8 cellular contexts compared by ENCODE assay signal in the genomic region with DNA sequence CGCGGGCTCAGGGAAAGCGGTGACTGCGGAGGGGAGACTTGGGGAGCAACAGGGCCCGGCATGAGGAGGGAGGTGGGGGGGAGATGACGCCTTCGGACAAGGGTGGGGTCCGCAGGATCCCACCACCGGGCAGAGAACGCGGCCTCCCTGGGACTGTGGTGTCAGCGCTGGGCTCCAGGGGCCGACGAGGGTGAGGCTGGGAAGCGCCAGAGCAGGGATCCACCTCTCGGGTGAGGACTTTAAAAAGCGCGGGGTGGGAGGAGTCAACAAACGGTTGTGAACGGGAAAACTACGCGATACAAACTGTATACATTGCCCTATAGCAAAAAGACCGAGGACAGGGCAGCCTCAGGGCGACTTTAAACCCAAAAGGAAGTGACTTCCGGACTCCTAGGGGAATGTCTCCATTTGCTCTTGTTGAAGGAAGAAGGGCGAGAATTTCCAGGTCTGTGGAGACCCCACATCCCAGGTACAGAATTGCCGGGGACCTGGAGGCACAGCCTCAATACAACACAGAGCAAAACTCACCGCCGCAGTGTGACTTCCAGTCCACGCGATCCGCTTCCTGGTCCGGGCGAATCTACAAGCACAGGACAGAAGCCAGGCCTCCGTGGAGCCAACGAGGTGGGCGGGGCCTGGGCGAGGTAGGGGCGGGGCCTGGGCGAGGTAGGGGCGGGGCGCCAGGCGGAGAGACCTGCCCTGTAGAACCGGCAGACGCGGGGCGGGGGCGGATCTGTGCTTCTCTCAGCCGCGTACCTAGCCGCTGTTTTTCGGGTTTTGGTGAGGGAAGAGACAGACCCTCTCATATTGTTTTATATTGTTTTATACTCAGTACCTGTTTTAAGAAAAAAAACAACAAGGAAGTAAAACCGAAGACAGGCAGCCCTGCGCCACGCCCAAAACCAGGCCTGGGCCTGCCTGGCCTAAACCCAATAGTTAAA. TPM values are rescaled to one million over a fixed set of nuclear protein-coding genes. Genes with fewer than 3 reads are reported as not detected.
A peak's percentile ranks its signal among the peaks of the same experiment; 100 is the strongest.
DNase-seq lines count a peak whose midpoint lies in the region; ATAC-seq and TF ChIP-seq lines count a peak whose summit lies in the region.

ZNF888 (minus strand) TSS at position 588 of the 941 bp plus-strand sequence. CDS start 5,555 bp downstream, outside the sequence.

- H3K36me3 Mint-ChIP-seq in activated naive CD8-positive, alpha-beta T cell: peaks cover 9% of the 10 kb centered on the region
- H3K36me3 Mint-ChIP-seq in glutamatergic neuron (ENCODE audit: unreplicated experiment): peaks cover 5% of the 10 kb centered on the region

- no peak for TF ChIP-seq RAD21 in SK-N-SH (IDR thresholded peaks at IDR 0.05; ENCODE audit: low read length)

- H3K27ac Mint-ChIP-seq in activated naive CD8-positive, alpha-beta T cell: peak within 1 kb of the TSS; percentile 83
- H3K27ac Mint-ChIP-seq in glutamatergic neuron (ENCODE audit: unreplicated experiment): peak within 1 kb of the TSS; percentile 59

- ATAC-seq in GM21786 (IDR thresholded peaks at IDR 0.05; ENCODE audit: unreplicated experiment) (peak; percentile 92), thoracic aorta (ENCODE audit: insufficient number of reproducible peaks, low FRiP score, low read depth) (peak; percentile 93)

- H2AFZ ChIP-seq in SK-N-SH (ENCODE audit: low read depth): peak within 1 kb of the TSS; percentile 95

- H4K20me1 ChIP-seq in SK-N-SH (ENCODE audit: insufficient read depth): no peaks in the 10 kb centered on the region

- no peaks in the 10 kb centered on the region for H3K9me3 ChIP-seq in SK-N-SH
- H3K9me3 ChIP-seq in ovary: no peaks in the 10 kb centered on the region
- no peaks in the 10 kb centered on the region for H3K9me3 ChIP-seq in thoracic aorta

- H3K4me1 ChIP-seq in SK-N-SH (ENCODE audit: control insufficient read depth in 1 of 2, insufficient read depth in 2 of 2, low read depth in 1 of 2, low read length in 1 of 2): no peaks in the 10 kb centered on the region; a peak in 1 of 4 replicates
- peaks cover 2% of the 10 kb centered on the region for H3K4me1 ChIP-seq in ovary (ENCODE audit: insufficient read depth)
- peaks cover 0 to 15% of the 10 kb centered on the region in 2 donors for H3K4me1 ChIP-seq in thoracic aorta (ENCODE audit: control insufficient read depth in 1 of 2, low read depth in 2 of 2)

- peaks cover 25% of the 10 kb centered on the region for H3K4me1 Mint-ChIP-seq in activated naive CD8-positive, alpha-beta T cell (ENCODE audit: low read depth)
- peaks cover 7% of the 10 kb centered on the region for H3K4me1 Mint-ChIP-seq in glutamatergic neuron (ENCODE audit: low read depth, unreplicated experiment)

- DNase-seq in DMS53 treated with DMSO at 0.1 percent for 48 hours (lab: John Stamatoyannopoulos, UW; ENCODE audit: unreplicated experiment) (peak; percentile 73), Kasumi-1 (lab: John Stamatoyannopoulos, UW) (peak; percentile 48 to 54), SK-N-SH (peak; percentile 91), glutamatergic neuron (peak; percentile 89), ovary (peak; percentile 87 to 93 (median 90)), thoracic aorta (ENCODE audit: low spot score) (peak; percentile 71)

- peak within 1 kb of the TSS; percentile 81 to 85 for H3K27ac ChIP-seq in SK-N-SH (ENCODE audit: low read depth in 2 of 2, low read length in 1 of 2)
- peak within 1 kb of the TSS in 1 of 2 donors; percentile 63 for H3K27ac ChIP-seq in ovary
- H3K27ac ChIP-seq in thoracic aorta: peak within 1 kb of the TSS; percentile 87 to 89

- CTCF ChIA-PET in SK-N-SH (lab: Yijun Ruan, JAX): no interaction called here

- H3K9ac ChIP-seq in SK-N-SH: peak within 1 kb of the TSS; percentile 87

- peak within 1 kb of the TSS; percentile 92 for H3K4me3 Mint-ChIP-seq in activated naive CD8-positive, alpha-beta T cell
- H3K4me3 Mint-ChIP-seq in glutamatergic neuron (ENCODE audit: unreplicated experiment): peak within 1 kb of the TSS; percentile 92

- no peaks in the 10 kb centered on the region for H3K9me2 ChIP-seq in SK-N-SH

- no peak for TF ChIP-seq CTCF in SK-N-SH (IDR thresholded peaks at IDR 0.05)
- no peak for TF ChIP-seq CTCF in glutamatergic neuron (IDR thresholded peaks at IDR 0.05; ENCODE audit: partially characterized antibody, unreplicated experiment)
- no peak for TF ChIP-seq CTCF in ovary (IDR thresholded peaks at IDR 0.05)
- TF ChIP-seq CTCF in thoracic aorta (IDR thresholded peaks at IDR 0.05): no peak

- TF ChIP-seq POLR2A in ovary (IDR thresholded peaks at IDR 0.05): peak; percentile 23

- peak within 1 kb of the TSS; percentile 86 for H3K4me2 ChIP-seq in SK-N-SH

- no peaks in the 10 kb centered on the region; the same call in 1 of the 2 replicates for H3K79me2 ChIP-seq in SK-N-SH (ENCODE audit: insufficient read depth)

- POLR2A ChIA-PET in SK-N-SH (lab: Yijun Ruan, JAX): no interaction called here

- intact Hi-C loops in ovary (cut with DNase I): no loop called here

- H3K27me3 Mint-ChIP-seq in activated naive CD8-positive, alpha-beta T cell: no peaks in the 10 kb centered on the region
- peaks cover 3% of the 10 kb centered on the region for H3K27me3 Mint-ChIP-seq in glutamatergic neuron (ENCODE audit: unreplicated experiment)

- H3K9me3 Mint-ChIP-seq in activated naive CD8-positive, alpha-beta T cell (ENCODE audit: low read depth): no peaks in the 10 kb centered on the region
- no peaks in the 10 kb centered on the region for H3K9me3 Mint-ChIP-seq in glutamatergic neuron (ENCODE audit: unreplicated experiment)

- peaks cover 9% of the 10 kb centered on the region for H3F3A ChIP-seq in SK-N-SH (replicated peaks; ENCODE audit: insufficient read depth)

- no peaks in the 10 kb centered on the region for H3K27me3 ChIP-seq in SK-N-SH (ENCODE audit: insufficient read depth)
- no peaks in the 10 kb centered on the region for H3K27me3 ChIP-seq in ovary
- H3K27me3 ChIP-seq in thoracic aorta (replicated peaks; ENCODE audit: insufficient read depth): no peaks in the 10 kb centered on the region

- 7% methylated on average over 46 of the region's 55 CpGs for WGBS in SK-N-SH (ENCODE audit: low lambda C conversion rate)
- 1 to 2% (median 1%) methylated on average over 44 to 55 of the region's 55 CpGs for WGBS in ovary, 3 donors

- TF ChIP-seq EP300 in SK-N-SH (IDR thresholded peaks at IDR 0.05; ENCODE audit: borderline replicate concordance in 1 of 2, low read depth in 1 of 2, low read length in 1 of 2) (no peak), ovary (IDR thresholded peaks at IDR 0.05) (no peak)

- H3K4me3 ChIP-seq in SK-N-SH (ENCODE audit: low read depth in 2 of 2, low read length in 1 of 2) (peak within 1 kb of the TSS; percentile 65 to 66), ovary (peak within 1 kb of the TSS; percentile 60), thoracic aorta (peak within 1 kb of the TSS; percentile 89)

- peaks cover 0 to 8% of the 10 kb centered on the region in 2 experiments for H3K36me3 ChIP-seq in SK-N-SH (replicated peaks in 1 of 2; ENCODE audit: control insufficient read depth in 1 of 2, insufficient read depth in 2 of 2, low read length in 1 of 2)
- no peaks in the 10 kb centered on the region for H3K36me3 ChIP-seq in ovary
- H3K36me3 ChIP-seq in thoracic aorta: no peaks in the 10 kb centered on the region

TF ChIP-seq in SK-N-SH, 30 proteins besides CTCF, POLR2A, EP300 and RAD21 (continues in another document):
- TF ChIP-seq FOSL2 (IDR thresholded peaks at IDR 0.05; ENCODE audit: borderline replicate concordance, low read depth) (no peak), MEF2A (IDR thresholded peaks at IDR 0.05; ENCODE audit: borderline replicate concordance, low read depth) (no peak), TEAD4 (IDR thresholded peaks at IDR 0.05; ENCODE audit: borderline replicate concordance, insufficient read depth) (no peak), NFIC (IDR thresholded peaks at IDR 0.05; ENCODE audit: borderline replicate concordance) (no peak), GATA2 (CRISPR knock-in tag; IDR thresholded peaks at IDR 0.05) (no peak), FOXJ3 (CRISPR knock-in tag; IDR thresholded peaks at IDR 0.05) (no peak), POLR2AphosphoS5 (IDR thresholded peaks at IDR 0.05; ENCODE audit: low read depth, low read length) (peak; percentile 85), EZH2phosphoT487 (IDR thresholded peaks at IDR 0.05; ENCODE audit: borderline replicate concordance, low read depth) (no peak), MXI1 (IDR thresholded peaks at IDR 0.05; ENCODE audit: low read depth, low read length) (peak; percentile 81), NRF1 (IDR thresholded peaks at IDR 0.05; ENCODE audit: low read depth, low read length) (no peak), YY1 (IDR thresholded peaks at IDR 0.05; ENCODE audit: low read depth) (no peak), JUND (IDR thresholded peaks at IDR 0.05) (no peak)
- TF ChIP-seq, protein P1, sequence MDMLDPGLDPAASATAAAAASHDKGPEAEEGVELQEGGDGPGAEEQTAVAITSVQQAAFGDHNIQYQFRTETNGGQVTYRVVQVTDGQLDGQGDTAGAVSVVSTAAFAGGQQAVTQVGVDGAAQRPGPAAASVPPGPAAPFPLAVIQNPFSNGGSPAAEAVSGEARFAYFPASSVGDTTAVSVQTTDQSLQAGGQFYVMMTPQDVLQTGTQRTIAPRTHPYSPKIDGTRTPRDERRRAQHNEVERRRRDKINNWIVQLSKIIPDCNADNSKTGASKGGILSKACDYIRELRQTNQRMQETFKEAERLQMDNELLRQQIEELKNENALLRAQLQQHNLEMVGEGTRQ (IDR thresholded peaks at IDR 0.05; ENCODE audit: borderline replicate concordance, low read depth, low read length): no peak
- TF ChIP-seq, protein P2, sequence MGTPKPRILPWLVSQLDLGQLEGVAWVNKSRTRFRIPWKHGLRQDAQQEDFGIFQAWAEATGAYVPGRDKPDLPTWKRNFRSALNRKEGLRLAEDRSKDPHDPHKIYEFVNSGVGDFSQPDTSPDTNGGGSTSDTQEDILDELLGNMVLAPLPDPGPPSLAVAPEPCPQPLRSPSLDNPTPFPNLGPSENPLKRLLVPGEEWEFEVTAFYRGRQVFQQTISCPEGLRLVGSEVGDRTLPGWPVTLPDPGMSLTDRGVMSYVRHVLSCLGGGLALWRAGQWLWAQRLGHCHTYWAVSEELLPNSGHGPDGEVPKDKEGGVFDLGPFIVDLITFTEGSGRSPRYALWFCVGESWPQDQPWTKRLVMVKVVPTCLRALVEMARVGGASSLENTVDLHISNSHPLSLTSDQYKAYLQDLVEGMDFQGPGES (IDR thresholded peaks at IDR 0.05; ENCODE audit: low read depth, low read length): no peak
- TF ChIP-seq, protein P3, sequence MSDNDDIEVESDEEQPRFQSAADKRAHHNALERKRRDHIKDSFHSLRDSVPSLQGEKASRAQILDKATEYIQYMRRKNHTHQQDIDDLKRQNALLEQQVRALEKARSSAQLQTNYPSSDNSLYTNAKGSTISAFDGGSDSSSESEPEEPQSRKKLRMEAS (IDR thresholded peaks at IDR 0.05; ENCODE audit: low read depth): peak; percentile 43; the same call in 1 of the 2 replicates

RNA-seq across cellular contexts. Expression of gene ZNF888, which starts in this region (rescaled TPM):
- 0.46 and 0.83 TPM in 2 replicates for polyA plus RNA-seq in SK-N-SH (2012; rRNA removed)
- 0.53 and 0.68 TPM in 2 replicates for polyA plus RNA-seq in SK-N-SH (2012; cell fraction: cytosol; rRNA removed)
- polyA plus RNA-seq in SK-N-SH (2012; cell fraction: nucleus; rRNA removed): 0.77 and 1.9 TPM in 2 replicates
- 3.8 TPM for total RNA-seq in glutamatergic neuron (ENCODE audit: unreplicated experiment)
- 1 to 10 TPM; 3.4 to 7.9 (median 4.5) TPM for total RNA-seq in ovary
- polyA plus RNA-seq in ovary: 1 to 10 TPM; 2.6 to 3.3 TPM
- total RNA-seq in thoracic aorta: 1 to 10 TPM; 1.4 to 2.6 TPM
